8 cellular contexts compared by ENCODE assay signal in the genomic region with DNA sequence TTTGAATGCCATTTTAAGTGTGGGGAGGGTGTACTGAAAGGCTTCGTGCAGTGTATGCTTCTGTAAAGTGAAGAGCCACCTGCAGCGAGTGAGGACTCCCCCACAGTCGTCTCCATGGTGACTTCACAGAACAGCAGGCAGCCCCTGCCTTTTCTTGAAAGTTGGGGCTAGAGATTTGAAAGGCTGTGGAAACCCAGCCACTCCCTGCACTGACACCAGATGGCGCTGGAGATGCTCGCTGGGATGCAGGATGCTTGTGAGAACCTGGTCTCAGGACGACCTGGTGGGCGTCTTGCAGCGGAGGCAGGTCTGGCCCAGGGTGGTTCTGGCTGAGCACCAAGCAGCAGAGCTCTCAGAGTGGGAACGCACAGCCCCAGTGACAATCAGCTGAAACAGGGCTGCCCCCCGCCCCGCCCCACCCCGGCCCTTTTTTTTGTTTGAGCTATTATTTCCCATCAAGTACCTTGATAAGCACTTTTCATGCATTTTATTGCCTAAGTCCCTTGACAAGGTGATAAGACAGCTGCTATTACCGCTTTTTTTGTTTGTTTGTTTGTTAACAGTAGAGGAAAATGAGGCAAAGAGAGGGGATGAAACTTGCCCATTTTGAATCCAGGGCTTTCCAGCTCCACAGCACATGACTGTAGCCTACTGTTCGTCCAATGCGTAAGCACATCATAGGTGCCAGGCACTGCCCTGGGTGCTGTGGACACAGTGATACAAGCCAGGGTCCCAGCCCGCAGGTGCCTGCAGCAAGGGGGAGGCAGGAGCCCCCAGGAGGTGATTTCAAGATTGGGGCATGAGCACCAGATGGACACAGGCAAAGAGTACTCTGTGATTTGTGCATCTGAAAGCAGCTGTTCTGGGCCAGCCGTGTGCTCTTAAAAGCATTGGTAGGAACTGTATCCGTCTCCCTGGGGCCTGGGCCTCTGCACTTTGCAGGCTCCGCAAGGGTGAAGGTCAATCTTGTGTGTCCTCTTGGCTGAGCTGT.
DNase-seq lines count a peak whose midpoint lies in the region; ATAC-seq and TF ChIP-seq lines count a peak whose summit lies in the region.

No MANE protein-coding gene starts in this region.

- no peak for ATAC-seq in HG03439 (IDR thresholded peaks at IDR 0.05; ENCODE audit: unreplicated experiment)

- TF ChIP-seq CTCF in AG10803 (conservative IDR thresholded peaks at IDR 0.05; ENCODE audit: low read length) = peak; percentile 91
- peak; percentile 96 for TF ChIP-seq CTCF in GM12875 (IDR thresholded peaks at IDR 0.05; ENCODE audit: borderline replicate concordance, insufficient read depth, low read depth, low read length)
- TF ChIP-seq CTCF in WI38 (IDR thresholded peaks at IDR 0.05; ENCODE audit: low read depth, low read length) = peak; percentile 44
- peak; percentile 65 for TF ChIP-seq CTCF in fibroblast of the aortic adventitia (IDR thresholded peaks at IDR 0.05; ENCODE audit: insufficient read depth, low read length)

- H3K4me3 ChIP-seq in AG10803 (ENCODE audit: low read length) (no peak overlapping the region), GM12875 (ENCODE audit: low read depth, low read length) (no peak overlapping the region), WI38 (ENCODE audit: low read depth, low read length) (no peak overlapping the region), fibroblast of the aortic adventitia (ENCODE audit: low read depth, low read length) (no peak overlapping the region)

- peak; percentile 38 for DNase-seq in AG10803 (ENCODE audit: low read depth)
- DNase-seq in NCI-H1417 treated with DMSO at 0.1 percent for 48 hours (lab: John Stamatoyannopoulos, UW) = peak; percentile 36
- peak; percentile 9 for DNase-seq in fibroblast of the aortic adventitia (ENCODE audit: low read depth)
- DNase-seq in nucleus accumbens (lab: John Stamatoyannopoulos, UW) = peak in 49 of 56 donors; percentile 13 to 89 (median 57)
- DNase-seq in KG1 (lab: John Stamatoyannopoulos, UW) = no peak

Comparison
In these comparisons a context has a peak if more than half of its experiments do, and no peak if none do; other contexts are left out.
1. CTCF ChIP-seq: peak in every context shown above with its lines; median percentile 96 in GM12875; 91 in AG10803; 65 in fibroblast of the aortic adventitia; 44 in WI38.